24 cellular contexts compared by ENCODE assay signal in genomic region chr6:169239181-169239580, GRCh38. TPM values are rescaled to one million over a fixed set of nuclear protein-coding genes. Genes with fewer than 3 reads are reported as not detected.
"Had no signal": no experiment of that assay in that cellular context is flagged by ENCODE, and none has a peak within 500 bp of the region (broad histone marks: within the 10 kb centered on the region; RNA-seq: fewer than 3 reads in every experiment).

No MANE protein-coding gene starts in this region.

- ATAC-seq: activated CD4-positive, alpha-beta T cell treated with anti-CD3 and anti-CD28 coated beads for 36 hours; gastrocnemius medialis; pancreas; psoas muscle; stimulated activated naive B cell treated with anti-CD40 and anti-IgM and Interleukin-4, amounts not matched to agents 10 μg/mL and 1 μg/mL and 100 μg/mL, for 72 hours had no signal

- H3K36me3 ChIP-seq: gastrocnemius medialis, left ventricle myocardium inferior, pancreas, transverse colon had no signal

- DNase-seq: activated CD4-positive, alpha-beta T cell treated with anti-CD3 and anti-CD28 coated beads for 36 hours; activated CD4-positive, alpha-beta T cell treated with anti-CD3 and anti-CD28 coated beads, Interleukin-2, amount 50 U/mL, for 4 hours; activated CD4-positive, CD25-positive, alpha-beta regulatory T cell; activated effector memory CD4-positive, alpha-beta T cell treated with Interleukin-2 at 50 U/mL for 16 hours; activated naive CD4-positive, alpha-beta T cell treated with Interleukin-2 at 50 U/mL for 16 hours; caudate nucleus; effector CD8-positive, alpha-beta T cell; gastrocnemius medialis; glutamatergic neuron; left ventricle myocardium inferior; pancreas; psoas muscle; stimulated activated CD4-positive, alpha-beta T cell treated with anti-CD3 and anti-CD28 coated beads, Interleukin-15, amount 100 ng/mL, for 24 hours; stimulated activated CD4-positive, alpha-beta T cell treated with anti-CD3 and anti-CD28 coated beads, Interleukin-2, amount 100 ng/mL, for 24 hours; stimulated activated naive B cell treated with anti-CD40 and anti-IgM and Interleukin-4, amounts not matched to agents 10 μg/mL and 1 μg/mL and 100 μg/mL, for 72 hours; transverse colon had no signal

- H3K4me3 ChIP-seq: ascending aorta, gastrocnemius medialis, left ventricle myocardium inferior, lung, pancreas, psoas muscle, smooth muscle cell, stomach, suprapubic skin, transverse colon had no signal

- H3K27me3 ChIP-seq: ascending aorta, gastrocnemius medialis, pancreas, suprapubic skin, transverse colon had no signal

- H3K9me3 ChIP-seq: ascending aorta, gastrocnemius medialis, left ventricle myocardium inferior, pancreas, psoas muscle, stomach, suprapubic skin, transverse colon had no signal

- FAIRE-seq: endometrium, islet of Langerhans, pancreas had no signal

- H3K27ac ChIP-seq: gastrocnemius medialis, left ventricle myocardium inferior, pancreas, psoas muscle, stomach, suprapubic skin, transverse colon had no signal

- H3K4me1 ChIP-seq: ascending aorta, gastrocnemius medialis, left ventricle myocardium inferior, pancreas, psoas muscle, stomach, suprapubic skin, transverse colon had no signal

RNA-seq across cellular contexts. Expression of gene THBS2, which starts 14.5 kb away (rescaled TPM):
- total RNA-seq: activated CD4-positive, alpha-beta T cell treated with anti-CD3 and anti-CD28 coated beads for 36 hours; T-helper 1 cell treated with Interleukin-12 subunit alpha and Interleukin-12 subunit beta and Interleukin-4 antibody, amounts not matched to agents 30 ng/mL and 1 ng/mL, for 36 hours had no signal
